ENCODE assay signal across 1 cellular context in the genomic region with DNA sequence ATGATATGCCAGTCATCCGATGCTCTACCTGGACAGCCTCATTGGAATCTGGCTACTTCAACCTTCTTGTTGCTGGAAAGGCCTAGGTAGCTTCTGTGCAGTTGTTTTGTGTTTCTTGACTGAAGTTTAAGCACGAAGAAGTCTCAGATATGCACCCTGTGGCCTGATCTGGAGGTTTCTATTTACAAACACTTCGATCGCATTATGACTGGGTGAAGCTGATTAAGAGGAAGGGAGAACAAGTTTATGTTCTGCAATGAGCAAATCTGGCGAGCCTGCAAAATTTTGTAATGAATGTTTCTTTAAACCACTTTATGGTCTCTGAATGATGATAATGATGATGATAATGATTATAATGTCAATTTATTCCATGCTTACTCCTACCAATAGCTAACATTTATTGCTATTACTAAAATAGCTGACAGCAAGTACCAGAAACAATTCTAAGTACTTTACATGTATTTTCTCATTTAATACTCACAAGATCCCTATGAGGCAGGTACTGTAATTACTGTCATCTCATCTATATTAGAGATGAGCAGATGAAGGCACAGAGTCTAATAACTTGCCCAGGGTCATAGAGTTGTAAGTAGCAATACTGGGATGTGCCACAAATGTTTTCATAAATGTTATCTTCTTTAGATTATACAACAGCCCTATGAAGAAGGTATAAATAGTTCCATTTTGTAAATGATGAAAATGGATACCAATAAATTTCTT.
TF ChIP-seq lines count a peak whose summit lies in the region.

No MANE protein-coding gene starts in this region.

TF ChIP-seq in GM12878, 131 proteins besides CTCF, POLR2A, EP300 and RAD21 (continued from another document):
- TF ChIP-seq CBX3 (IDR thresholded peaks at IDR 0.05; ENCODE audit: borderline replicate concordance, low read depth) (no peak), SIX5 (IDR thresholded peaks at IDR 0.05; ENCODE audit: low read depth, low read length, severe bottlenecking) (no peak), ZBTB40 (IDR thresholded peaks at IDR 0.05; ENCODE audit: borderline replicate concordance) (no peak), IRF4 (IDR thresholded peaks at IDR 0.05; ENCODE audit: low read depth, low read length) (peak; percentile 88), RUNX3 (IDR thresholded peaks at IDR 0.05; ENCODE audit: low read length) (peak; percentile 79), PAX5 (IDR thresholded peaks at IDR 0.05; ENCODE audit: borderline replicate concordance, low read depth, low read length) (peak; percentile 74; the same call in 1 of the 2 replicates), MEF2A (IDR thresholded peaks at IDR 0.05; ENCODE audit: insufficient read depth, low read depth, low read length) (peak; percentile 78), HDAC6 (IDR thresholded peaks at IDR 0.05; ENCODE audit: unreplicated experiment) (no peak), DPF2 (IDR thresholded peaks at IDR 0.05) (0 out of 2 replicates have a peak, but pooled peaks have one; percentile 30), FOXM1 (IDR thresholded peaks at IDR 0.05; ENCODE audit: low read depth, low read length) (peak; percentile 69; the same call in 1 of the 2 replicates), RCOR1 (conservative IDR thresholded peaks at IDR 0.05; ENCODE audit: low read depth, low read length) (no peak), JUNB (IDR thresholded peaks at IDR 0.05) (peak; percentile 85), KDM1A (IDR thresholded peaks at IDR 0.05; ENCODE audit: borderline replicate concordance) (no peak), ASH2L (IDR thresholded peaks at IDR 0.05; ENCODE audit: borderline replicate concordance, low read depth) (no peak), ZNF274 (IDR thresholded peaks at IDR 0.05; ENCODE audit: insufficient read depth, insufficient read length) (no peak), SMAD5 (IDR thresholded peaks at IDR 0.05; ENCODE audit: low read depth) (no peak), SP1 (IDR thresholded peaks at IDR 0.05; ENCODE audit: low read depth, low read length) (peak; percentile 46), NFIC (IDR thresholded peaks at IDR 0.05; ENCODE audit: low read depth, low read length) (peak; percentile 81), RB1 (IDR thresholded peaks at IDR 0.05; ENCODE audit: borderline replicate concordance) (no peak), CREM (IDR thresholded peaks at IDR 0.05; ENCODE audit: low read depth) (peak; percentile 45; the same call in 1 of the 2 replicates)
- TF ChIP-seq, protein P1, sequence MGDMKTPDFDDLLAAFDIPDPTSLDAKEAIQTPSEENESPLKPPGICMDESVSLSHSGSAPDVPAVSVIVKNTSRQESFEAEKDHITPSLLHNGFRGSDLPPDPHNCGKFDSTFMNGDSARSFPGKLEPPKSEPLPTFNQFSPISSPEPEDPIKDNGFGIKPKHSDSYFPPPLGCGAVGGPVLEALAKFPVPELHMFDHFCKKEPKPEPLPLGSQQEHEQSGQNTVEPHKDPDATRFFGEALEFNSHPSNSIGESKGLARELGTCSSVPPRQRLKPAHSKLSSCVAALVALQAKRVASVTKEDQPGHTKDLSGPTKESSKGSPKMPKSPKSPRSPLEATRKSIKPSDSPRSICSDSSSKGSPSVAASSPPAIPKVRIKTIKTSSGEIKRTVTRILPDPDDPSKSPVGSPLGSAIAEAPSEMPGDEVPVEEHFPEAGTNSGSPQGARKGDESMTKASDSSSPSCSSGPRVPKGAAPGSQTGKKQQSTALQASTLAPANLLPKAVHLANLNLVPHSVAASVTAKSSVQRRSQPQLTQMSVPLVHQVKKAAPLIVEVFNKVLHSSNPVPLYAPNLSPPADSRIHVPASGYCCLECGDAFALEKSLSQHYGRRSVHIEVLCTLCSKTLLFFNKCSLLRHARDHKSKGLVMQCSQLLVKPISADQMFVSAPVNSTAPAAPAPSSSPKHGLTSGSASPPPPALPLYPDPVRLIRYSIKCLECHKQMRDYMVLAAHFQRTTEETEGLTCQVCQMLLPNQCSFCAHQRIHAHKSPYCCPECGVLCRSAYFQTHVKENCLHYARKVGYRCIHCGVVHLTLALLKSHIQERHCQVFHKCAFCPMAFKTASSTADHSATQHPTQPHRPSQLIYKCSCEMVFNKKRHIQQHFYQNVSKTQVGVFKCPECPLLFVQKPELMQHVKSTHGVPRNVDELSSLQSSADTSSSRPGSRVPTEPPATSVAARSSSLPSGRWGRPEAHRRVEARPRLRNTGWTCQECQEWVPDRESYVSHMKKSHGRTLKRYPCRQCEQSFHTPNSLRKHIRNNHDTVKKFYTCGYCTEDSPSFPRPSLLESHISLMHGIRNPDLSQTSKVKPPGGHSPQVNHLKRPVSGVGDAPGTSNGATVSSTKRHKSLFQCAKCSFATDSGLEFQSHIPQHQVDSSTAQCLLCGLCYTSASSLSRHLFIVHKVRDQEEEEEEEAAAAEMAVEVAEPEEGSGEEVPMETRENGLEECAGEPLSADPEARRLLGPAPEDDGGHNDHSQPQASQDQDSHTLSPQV (IDR thresholded peaks at IDR 0.05) = no peak
